In genomic region chr3:65786891-65787290, GRCh38 we compare ENCODE assay signal across 1 cellular context.
TF ChIP-seq lines count a peak whose summit lies in the region.

No MANE protein-coding gene starts in this region.

TF ChIP-seq in HEK293, 187 proteins besides CTCF, POLR2A, EP300 and RAD21 (continued from another document):
- TF ChIP-seq, protein P1, sequence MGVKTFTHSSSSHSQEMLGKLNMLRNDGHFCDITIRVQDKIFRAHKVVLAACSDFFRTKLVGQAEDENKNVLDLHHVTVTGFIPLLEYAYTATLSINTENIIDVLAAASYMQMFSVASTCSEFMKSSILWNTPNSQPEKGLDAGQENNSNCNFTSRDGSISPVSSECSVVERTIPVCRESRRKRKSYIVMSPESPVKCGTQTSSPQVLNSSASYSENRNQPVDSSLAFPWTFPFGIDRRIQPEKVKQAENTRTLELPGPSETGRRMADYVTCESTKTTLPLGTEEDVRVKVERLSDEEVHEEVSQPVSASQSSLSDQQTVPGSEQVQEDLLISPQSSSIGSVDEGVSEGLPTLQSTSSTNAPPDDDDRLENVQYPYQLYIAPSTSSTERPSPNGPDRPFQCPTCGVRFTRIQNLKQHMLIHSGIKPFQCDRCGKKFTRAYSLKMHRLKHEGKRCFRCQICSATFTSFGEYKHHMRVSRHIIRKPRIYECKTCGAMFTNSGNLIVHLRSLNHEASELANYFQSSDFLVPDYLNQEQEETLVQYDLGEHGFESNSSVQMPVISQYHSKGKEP (tag by site-specific recombination; IDR thresholded peaks at IDR 0.05): no peak
- TF ChIP-seq ZNF664 (tag by site-specific recombination; IDR thresholded peaks at IDR 0.05): no peak
- TF ChIP-seq ZNF112 (tag by site-specific recombination; IDR thresholded peaks at IDR 0.05): no peak
- no peak for TF ChIP-seq EGR2 (tag by site-specific recombination; IDR thresholded peaks at IDR 0.05; ENCODE audit: low read depth)
TF ChIP-seq in HEK293: peak in this region for 5.
